In the genomic region with DNA sequence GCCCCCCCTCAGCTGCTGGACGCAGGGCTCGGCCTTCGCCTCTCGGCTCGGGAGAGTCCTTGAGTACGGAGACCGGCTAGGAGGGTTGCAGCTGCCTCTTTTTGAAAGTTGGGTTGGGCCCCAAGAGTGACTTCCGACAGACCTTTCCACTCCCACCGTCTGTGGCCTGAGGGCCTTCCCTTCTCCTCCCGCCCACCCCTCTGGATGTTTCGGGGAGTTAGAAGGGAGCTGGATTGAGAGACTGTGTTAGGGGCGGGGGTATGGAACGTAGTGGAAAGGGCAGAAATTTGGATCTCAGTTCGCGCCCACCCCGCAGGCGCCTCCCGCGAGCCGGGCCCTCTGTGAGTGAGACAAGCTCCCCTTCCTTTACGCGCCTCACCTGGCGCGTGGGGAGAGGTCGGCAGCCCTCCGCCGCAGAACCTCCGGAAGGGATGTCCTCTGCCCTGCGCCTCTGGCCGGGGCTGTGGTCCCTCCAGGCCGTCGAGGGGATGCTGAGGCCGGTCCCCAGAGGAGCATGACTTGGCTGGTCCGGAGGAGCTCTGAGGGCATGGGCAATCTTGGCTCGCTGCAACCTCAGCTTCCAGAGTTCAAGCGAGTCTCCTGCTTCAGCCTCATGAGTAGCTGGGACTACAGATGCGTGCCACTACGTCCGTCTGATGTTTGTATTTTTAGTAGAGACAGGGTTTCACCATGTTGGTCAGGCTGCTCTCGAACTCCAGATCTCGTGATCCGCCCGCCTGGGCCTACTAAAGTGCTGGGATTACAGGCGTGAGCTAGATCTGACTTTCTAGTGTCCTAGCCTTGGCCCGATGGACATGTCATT, we compare ENCODE assay signal across 8 cellular contexts. TPM values are rescaled to one million over a fixed set of nuclear protein-coding genes. Genes with fewer than 3 reads are reported as not detected.
DNase-seq lines count a peak whose midpoint lies in the region; ATAC-seq and TF ChIP-seq lines count a peak whose summit lies in the region.

No MANE protein-coding gene starts in this region.

- H3K36me3 Mint-ChIP-seq in Calu3 (ENCODE audit: insufficient read depth, unreplicated experiment), result peaks cover 39% of the 10 kb centered on the region
- peaks cover 32% of the 10 kb centered on the region for H3K36me3 Mint-ChIP-seq in activated CD8-positive, alpha-beta memory T cell treated with anti-CD3 and anti-CD28 coated beads, Interleukin-2, amount 10 ng/mL, durations not matched to agents 7 days and 5 days
- peaks cover 23% of the 10 kb centered on the region for H3K36me3 Mint-ChIP-seq in natural killer cell treated with Interleukin-12 subunit alpha and Interleukin-12 subunit beta and Interleukin-15 and Interleukin-18, amount 100 ng/mL, for 72 hours

- peaks cover 3 to 25% of the 10 kb centered on the region in 2 donors for H3K4me1 ChIP-seq in esophagus (ENCODE audit: control insufficient read depth in 2 of 2, insufficient read depth in 2 of 2, low read length in 1 of 2)
- peaks cover 0 to 53% (median 41%) of the 10 kb centered on the region in 4 donors for H3K4me1 ChIP-seq in tibial artery

- H3K4me3 Mint-ChIP-seq in Calu3 (ENCODE audit: low read depth, unreplicated experiment), result peak overlapping the region; percentile 72
- H3K4me3 Mint-ChIP-seq in activated CD8-positive, alpha-beta memory T cell treated with anti-CD3 and anti-CD28 coated beads, Interleukin-2, amount 10 ng/mL, durations not matched to agents 7 days and 5 days, result peak overlapping the region; percentile 85
- peak overlapping the region; percentile 79 for H3K4me3 Mint-ChIP-seq in natural killer cell treated with Interleukin-12 subunit alpha and Interleukin-12 subunit beta and Interleukin-15 and Interleukin-18, amount 100 ng/mL, for 72 hours

- H3K27ac ChIP-seq in esophagus (ENCODE audit: low read depth in 2 of 2, low read length in 1 of 2), result peak overlapping the region; percentile 97 to 99
- peak overlapping the region; percentile 90 to 98 for H3K27ac ChIP-seq in tibial artery

- CTCF ChIA-PET in Calu3 (lab: Charles Lee), result interaction anchor here (1.0 kb wide), 1 partner anchor 41 kb away, joined by 4 read pairs; no protein-coding TSS in a partner anchor
- CTCF ChIA-PET in activated CD8-positive, alpha-beta memory T cell treated with anti-CD3 and anti-CD28 coated beads, Interleukin-2, amount 10 ng/mL, durations not matched to agents 7 days and 5 days (lab: Charles Lee), result interaction anchor here (0.6 to 2.1 kb wide), 4 partner anchors 16 to 362 kb away, joined by 3 to 7 read pairs (median 4); no protein-coding TSS in a partner anchor

- TSS peak; percentile 29 for BruUV-seq in Calu3 (replicated peaks; lab: Mats Ljungman, UMichigan)

- no peaks in the 10 kb centered on the region for H3K9me3 Mint-ChIP-seq in Calu3 (ENCODE audit: low read depth, unreplicated experiment)
- no peaks in the 10 kb centered on the region for H3K9me3 Mint-ChIP-seq in activated CD8-positive, alpha-beta memory T cell treated with anti-CD3 and anti-CD28 coated beads, Interleukin-2, amount 10 ng/mL, durations not matched to agents 7 days and 5 days (ENCODE audit: low read depth)
- H3K9me3 Mint-ChIP-seq in natural killer cell treated with Interleukin-12 subunit alpha and Interleukin-12 subunit beta and Interleukin-15 and Interleukin-18, amount 100 ng/mL, for 72 hours, result no peaks in the 10 kb centered on the region

- H3K27me3 ChIP-seq in esophagus (ENCODE audit: control insufficient read depth in 1 of 2, insufficient read depth in 2 of 2, low read length in 2 of 2) (no peaks in the 10 kb centered on the region), tibial artery (no peaks in the 10 kb centered on the region)

- peak overlapping the region; percentile 61 for H3K4me3 ChIP-seq in LNCaP clone FGC (ENCODE audit: low read depth, low read length)
- H3K4me3 ChIP-seq in esophagus (ENCODE audit: low read depth in 1 of 2, low read length in 2 of 2), result peak overlapping the region; percentile 70 to 80
- peak overlapping the region; percentile 58 to 82 for H3K4me3 ChIP-seq in tibial artery

- ATAC-seq in GM21515 (IDR thresholded peaks at IDR 0.05; ENCODE audit: unreplicated experiment), result peak; percentile 9
- peak; percentile 6 for ATAC-seq in activated CD8-positive, alpha-beta memory T cell treated with anti-CD3 and anti-CD28 coated beads, Interleukin-2, amount 10 ng/mL, durations not matched to agents 7 days and 5 days
- peak in 1 of 2 donors; percentile 5 for ATAC-seq in natural killer cell treated with Interleukin-12 subunit alpha and Interleukin-12 subunit beta and Interleukin-15 and Interleukin-18, amount 100 ng/mL, for 72 hours

- WGBS in esophagus, 2 donors, result 12 to 16% methylated on average over 39 to 45 of the region's 45 CpGs

- H3K9me3 ChIP-seq in esophagus (ENCODE audit: control insufficient read depth in 2 of 2, insufficient read depth in 1 of 2, low read depth in 1 of 2, low read length in 1 of 2) (no peaks in the 10 kb centered on the region), tibial artery (no peaks in the 10 kb centered on the region)

- TF ChIP-seq CTCF in Calu3 (IDR thresholded peaks at IDR 0.05; ENCODE audit: unreplicated experiment) (no peak), LNCaP clone FGC (IDR thresholded peaks at IDR 0.05; ENCODE audit: control insufficient read depth, extremely low read depth, insufficient read depth) (no peak), tibial artery (IDR thresholded peaks at IDR 0.05) (no peak)

- H3K4me1 Mint-ChIP-seq in Calu3 (ENCODE audit: low read depth, unreplicated experiment), result peaks cover 37% of the 10 kb centered on the region
- peaks cover 53% of the 10 kb centered on the region for H3K4me1 Mint-ChIP-seq in activated CD8-positive, alpha-beta memory T cell treated with anti-CD3 and anti-CD28 coated beads, Interleukin-2, amount 10 ng/mL, durations not matched to agents 7 days and 5 days
- H3K4me1 Mint-ChIP-seq in natural killer cell treated with Interleukin-12 subunit alpha and Interleukin-12 subunit beta and Interleukin-15 and Interleukin-18, amount 100 ng/mL, for 72 hours (ENCODE audit: low read depth in 2 of 2), result peaks cover 52 to 53% of the 10 kb centered on the region in 2 donors

- peak overlapping the region; percentile 66 for H3K27ac Mint-ChIP-seq in Calu3 (ENCODE audit: unreplicated experiment)
- H3K27ac Mint-ChIP-seq in activated CD8-positive, alpha-beta memory T cell treated with anti-CD3 and anti-CD28 coated beads, Interleukin-2, amount 10 ng/mL, durations not matched to agents 7 days and 5 days, result peak overlapping the region; percentile 94
- H3K27ac Mint-ChIP-seq in natural killer cell treated with Interleukin-12 subunit alpha and Interleukin-12 subunit beta and Interleukin-15 and Interleukin-18, amount 100 ng/mL, for 72 hours, result peak overlapping the region; percentile 73 to 91

- H3K36me3 ChIP-seq in esophagus (ENCODE audit: control insufficient read depth in 2 of 2, insufficient read depth in 2 of 2, low read length in 1 of 2), result peaks cover 0 to 4% of the 10 kb centered on the region in 2 donors
- H3K36me3 ChIP-seq in tibial artery, result peaks cover 20 to 32% (median 23%) of the 10 kb centered on the region in 3 donors

- DNase-seq in Calu3 (peak; percentile 16), LNCaP clone FGC (ENCODE audit: low read depth) (no peak), tibial artery (peak; percentile 26 to 77), NCI-H524 treated with DMSO at 0.1 percent for 48 hours (lab: John Stamatoyannopoulos, UW) (no peak)
- peak; percentile 59 for DNase-seq in activated CD8-positive, alpha-beta memory T cell treated with anti-CD3 and anti-CD28 coated beads, Interleukin-2, amount 10 ng/mL, durations not matched to agents 7 days and 5 days
- no peak for DNase-seq in natural killer cell treated with Interleukin-12 subunit alpha and Interleukin-12 subunit beta and Interleukin-15 and Interleukin-18, amount 100 ng/mL, for 72 hours (ENCODE audit: low spot score)

- intact Hi-C loops in Calu3 (cut with micrococcal nuclease; ENCODE audit: unreplicated experiment) (loop anchor here (5.0 kb wide), 1 partner anchor 874 kb away; no protein-coding TSS in a partner anchor), tibial artery (cut with DNase I; ENCODE audit: low total_unique reads) (loop anchor here (2.0 kb wide), 1 partner anchor 361 kb away; a partner anchor contains a TSS)

- H3K27me3 Mint-ChIP-seq in Calu3 (ENCODE audit: unreplicated experiment), result no peaks in the 10 kb centered on the region
- peaks cover 6% of the 10 kb centered on the region for H3K27me3 Mint-ChIP-seq in activated CD8-positive, alpha-beta memory T cell treated with anti-CD3 and anti-CD28 coated beads, Interleukin-2, amount 10 ng/mL, durations not matched to agents 7 days and 5 days
- no peaks in the 10 kb centered on the region for H3K27me3 Mint-ChIP-seq in natural killer cell treated with Interleukin-12 subunit alpha and Interleukin-12 subunit beta and Interleukin-15 and Interleukin-18, amount 100 ng/mL, for 72 hours

RNA-seq across cellular contexts. Expression of a gene that starts 15.9 kb away (rescaled TPM):
- 17.1 and 17.4 TPM in 2 replicates for total RNA-seq in Calu3 (2022)
- 1 to 10 TPM; 7.8 to 8.5 TPM for total RNA-seq in activated CD8-positive, alpha-beta memory T cell treated with anti-CD3 and anti-CD28 coated beads, Interleukin-2, amount 10 ng/mL, durations not matched to agents 7 days and 5 days
- 1 to 10 TPM; 5.3 to 7.2 TPM for polyA plus RNA-seq in esophagus
- total RNA-seq in natural killer cell treated with Interleukin-12 subunit alpha and Interleukin-12 subunit beta and Interleukin-15 and Interleukin-18, amount 100 ng/mL, for 72 hours, result 10 to 100 TPM in 1 of 2 donors, 1 to 10 TPM in 1; 8.3 to 10.4 TPM

Comparison
In these comparisons a context has a peak if more than half of its experiments do, and no peak if none do; other contexts are left out.
1. DNase-seq: peak in Calu3 (single experiment), activated CD8-positive, alpha-beta memory T cell treated with anti-CD3 and anti-CD28 coated beads, Interleukin-2, amount 10 ng/mL, durations not matched to agents 7 days and 5 days (single experiment) and tibial artery (2 of 2); none in LNCaP clone FGC (single experiment), natural killer cell treated with Interleukin-12 subunit alpha and Interleukin-12 subunit beta and Interleukin-15 and Interleukin-18, amount 100 ng/mL, for 72 hours (single experiment) and NCI-H524 treated with DMSO at 0.1 percent for 48 hours (single experiment).
2. Peak in every context shown above with its lines, with median percentiles within 50 percentile points of each other: H3K27ac Mint-ChIP-seq, H3K4me3 Mint-ChIP-seq and H3K4me3 ChIP-seq.